ENCODE assay signal across 8 cellular contexts in genomic region chr3:168249539-168250414, GRCh38.
A peak's percentile ranks its signal among the peaks of the same experiment; 100 is the strongest.
DNase-seq lines count a peak whose midpoint lies in the region; ATAC-seq and TF ChIP-seq lines count a peak whose summit lies in the region.

No MANE protein-coding gene starts in this region.

- peak; percentile 24 for TF ChIP-seq CTCF in colonic mucosa (IDR thresholded peaks at IDR 0.05)

- H3K4me3 Mint-ChIP-seq in stimulated activated effector memory CD8-positive, alpha-beta T cell treated with anti-CD3 and anti-CD28 coated beads, Interleukin-12 subunit alpha, Interleukin-12 subunit beta, amount 100 ng/mL, for 72 hours = peak overlapping the region; percentile 56

- peak; percentile 73 for ATAC-seq in stimulated activated effector memory CD8-positive, alpha-beta T cell treated with anti-CD3 and anti-CD28 coated beads, Interleukin-12 subunit alpha, Interleukin-12 subunit beta, amount 100 ng/mL, for 72 hours

- no peak overlapping the region for H3K27ac Mint-ChIP-seq in stimulated activated effector memory CD8-positive, alpha-beta T cell treated with anti-CD3 and anti-CD28 coated beads, Interleukin-12 subunit alpha, Interleukin-12 subunit beta, amount 100 ng/mL, for 72 hours

- H3K9me3 ChIP-seq in SJCRH30 (replicated peaks) (no peaks in the 10 kb centered on the region), colonic mucosa (no peaks in the 10 kb centered on the region)

- H3K4me1 ChIP-seq in SJCRH30 (no peaks in the 10 kb centered on the region), colonic mucosa (peaks cover 10% of the 10 kb centered on the region)

- peak overlapping the region in 1 of 2 donors; percentile 19 for H3K9ac ChIP-seq in colonic mucosa (ENCODE audit: low read depth in 2 of 2, low read length in 2 of 2)

- intact Hi-C loops in colonic mucosa (cut with DNase I) = no loop called here

- H3K36me3 Mint-ChIP-seq in stimulated activated effector memory CD8-positive, alpha-beta T cell treated with anti-CD3 and anti-CD28 coated beads, Interleukin-12 subunit alpha, Interleukin-12 subunit beta, amount 100 ng/mL, for 72 hours = no peaks in the 10 kb centered on the region

- peaks cover 13% of the 10 kb centered on the region for H3K4me1 Mint-ChIP-seq in stimulated activated effector memory CD8-positive, alpha-beta T cell treated with anti-CD3 and anti-CD28 coated beads, Interleukin-12 subunit alpha, Interleukin-12 subunit beta, amount 100 ng/mL, for 72 hours

- peak overlapping the region; percentile 87 for H3K4me3 ChIP-seq in H7 (ENCODE audit: insufficient read depth, low read depth, low read length)
- H3K4me3 ChIP-seq in SJCRH30 = peak overlapping the region; percentile 63
- H3K4me3 ChIP-seq in colonic mucosa = peak overlapping the region; percentile 52

- H3K36me3 ChIP-seq in H7 (replicated peaks; ENCODE audit: control insufficient read depth, insufficient read depth, low read length) (no peaks in the 10 kb centered on the region), SJCRH30 (no peaks in the 10 kb centered on the region), colonic mucosa (no peaks in the 10 kb centered on the region)

- peaks cover 3% of the 10 kb centered on the region for H3K9me3 Mint-ChIP-seq in stimulated activated effector memory CD8-positive, alpha-beta T cell treated with anti-CD3 and anti-CD28 coated beads, Interleukin-12 subunit alpha, Interleukin-12 subunit beta, amount 100 ng/mL, for 72 hours

- peak; percentile 6 for DNase-seq in stimulated activated CD4-positive, alpha-beta T cell treated with anti-CD3 and anti-CD28 coated beads, Interleukin-1b, Interleukin-23, amount 100 ng/mL, for 48 hours
- no peak for DNase-seq in stimulated activated CD4-positive, alpha-beta T cell treated with anti-CD3 and anti-CD28 coated beads, Interleukin-12 subunit alpha, Interleukin-12 subunit beta, amount 100 ng/mL, for 4 hours
- DNase-seq in H7 = peak; percentile 91
- peak; percentile 53 to 55 for DNase-seq in Kasumi-1 (lab: John Stamatoyannopoulos, UW)
- DNase-seq in SJCRH30 = peak; percentile 70 to 73
- peak; percentile 77 for DNase-seq in colonic mucosa
- DNase-seq in stimulated activated effector memory CD8-positive, alpha-beta T cell treated with anti-CD3 and anti-CD28 coated beads, Interleukin-12 subunit alpha, Interleukin-12 subunit beta, amount 100 ng/mL, for 72 hours (ENCODE audit: low spot score in 2 of 2) = peak; percentile 3 to 54

- H3K27ac ChIP-seq in SJCRH30 = no peak overlapping the region
- no peak overlapping the region for H3K27ac ChIP-seq in colonic mucosa
- peak overlapping the region; percentile 30 for H3K27ac ChIP-seq in layer of hippocampus (ENCODE audit: low read depth, low read length)

- peaks cover 16% of the 10 kb centered on the region for H3K27me3 ChIP-seq in H7 (ENCODE audit: control insufficient read depth, insufficient read depth, low read length)
- no peaks in the 10 kb centered on the region for H3K27me3 ChIP-seq in SJCRH30
- peaks cover 34% of the 10 kb centered on the region for H3K27me3 ChIP-seq in colonic mucosa
- no peaks in the 10 kb centered on the region for H3K27me3 ChIP-seq in layer of hippocampus (ENCODE audit: control insufficient read depth, insufficient read depth, low read length)
